ENCODE assay signal across 2 cellular contexts in the genomic region with DNA sequence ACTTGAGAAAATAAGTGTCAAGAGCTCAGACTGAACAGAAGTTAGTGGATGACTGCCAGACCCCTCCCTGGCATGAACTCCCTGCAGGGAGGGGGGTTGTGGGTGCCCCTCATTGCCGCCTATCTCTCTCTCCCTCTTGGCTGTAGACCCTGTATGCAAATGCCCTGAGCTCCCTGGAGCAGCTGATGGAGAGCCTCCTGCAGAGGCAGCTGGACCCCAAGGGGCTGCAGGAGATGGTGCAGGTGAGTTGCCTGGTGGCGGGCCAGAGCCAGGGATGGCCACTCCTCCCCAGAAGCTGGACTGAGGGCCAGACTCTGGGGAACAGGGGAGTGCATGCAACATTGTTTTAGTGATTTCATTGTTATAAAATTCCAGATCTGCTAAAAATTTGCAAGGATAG.
TF ChIP-seq lines count a peak whose summit lies in the region.

No MANE protein-coding gene starts in this region.

TF ChIP-seq in A549, 52 proteins besides CTCF, POLR2A, EP300 and RAD21:
- no peak for TF ChIP-seq HEYL (CRISPR knock-in tag; IDR thresholded peaks at IDR 0.05)
- TF ChIP-seq RNF2 (IDR thresholded peaks at IDR 0.05; ENCODE audit: borderline replicate concordance, low read depth), result no peak

TF ChIP-seq in HCT116, 20 proteins besides CTCF, POLR2A, EP300 and RAD21:
- TF ChIP-seq ZBTB33 (IDR thresholded peaks at IDR 0.05; ENCODE audit: extremely low read depth, insufficient replicate concordance, low read length), result no peak
- TF ChIP-seq, protein P1, sequence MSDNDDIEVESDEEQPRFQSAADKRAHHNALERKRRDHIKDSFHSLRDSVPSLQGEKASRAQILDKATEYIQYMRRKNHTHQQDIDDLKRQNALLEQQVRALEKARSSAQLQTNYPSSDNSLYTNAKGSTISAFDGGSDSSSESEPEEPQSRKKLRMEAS (IDR thresholded peaks at IDR 0.05), result no peak
- no peak for TF ChIP-seq REST (IDR thresholded peaks at IDR 0.05; ENCODE audit: low read depth)
- TF ChIP-seq SRF (IDR thresholded peaks at IDR 0.05; ENCODE audit: low read depth), result no peak
